8 cellular contexts compared by ENCODE assay signal in the genomic region with DNA sequence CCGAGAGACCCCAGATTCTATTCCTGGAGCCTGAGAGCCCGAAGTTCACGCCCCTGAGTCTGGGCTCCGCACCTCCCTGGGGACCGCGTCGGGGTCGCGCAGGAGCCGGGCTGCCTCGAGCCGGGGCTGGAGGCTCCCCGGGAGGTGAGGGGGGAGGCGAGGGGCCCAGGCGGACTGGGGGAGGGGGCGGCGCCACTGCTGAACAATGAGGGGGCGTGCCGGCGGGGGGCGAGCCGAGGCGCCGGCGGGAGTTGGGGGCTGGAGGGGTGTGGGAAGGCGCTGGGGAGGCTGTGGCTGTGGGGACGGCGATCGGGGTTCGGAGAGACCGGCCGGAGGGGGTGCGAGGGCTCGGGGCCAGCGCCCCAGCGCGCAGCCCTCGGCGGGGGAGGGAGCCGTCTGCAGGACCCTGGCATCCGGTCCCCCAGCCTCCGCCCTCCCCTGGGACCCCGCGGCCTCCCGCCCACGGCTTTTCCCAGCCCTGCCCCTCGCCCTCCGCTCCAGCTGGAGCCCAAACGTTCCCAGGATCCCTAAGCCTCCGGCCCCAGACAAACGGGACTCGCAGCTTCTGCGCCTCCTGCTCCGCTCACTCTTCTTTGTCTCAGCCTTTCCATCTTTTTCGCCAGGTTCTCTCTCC. TPM values are rescaled to one million over a fixed set of nuclear protein-coding genes. Genes with fewer than 3 reads are reported as not detected.
DNase-seq lines count a peak whose midpoint lies in the region; ATAC-seq and TF ChIP-seq lines count a peak whose summit lies in the region.

No MANE protein-coding gene starts in this region.

- peak; percentile 73 for DNase-seq in GM06990 (ENCODE audit: extremely low read depth, insufficient read length)
- peak; percentile 51 to 60 for DNase-seq in NCI-H1930 (lab: John Stamatoyannopoulos, UW)
- peak; percentile 39 for DNase-seq in activated naive CD8-positive, alpha-beta T cell treated with anti-CD3 and anti-CD28 coated beads for 36 hours
- peak; percentile 78 for DNase-seq in left cardiac atrium
- peak; percentile 71 for DNase-seq in retina
- DNase-seq in cortex of kidney (lab: John Stamatoyannopoulos, UW): no peak

- peaks cover 16% of the 10 kb centered on the region for H3K36me3 ChIP-seq in GM06990 (ENCODE audit: control insufficient read depth, insufficient read depth, low read length)

- peak overlapping the region; percentile 89 for H3K4me3 Mint-ChIP-seq in activated naive CD8-positive, alpha-beta T cell treated with anti-CD3 and anti-CD28 coated beads for 36 hours

- no peak for TF ChIP-seq CTCF in GM06990 (IDR thresholded peaks at IDR 0.05; ENCODE audit: insufficient read depth, low read length, poor library complexity, severe bottlenecking)

- peaks cover 34% of the 10 kb centered on the region for H3K4me1 Mint-ChIP-seq in activated naive CD8-positive, alpha-beta T cell treated with anti-CD3 and anti-CD28 coated beads for 36 hours

- H3K9me3 Mint-ChIP-seq in activated naive CD8-positive, alpha-beta T cell treated with anti-CD3 and anti-CD28 coated beads for 36 hours: no peaks in the 10 kb centered on the region

- peak overlapping the region; percentile 95 for H3K4me3 ChIP-seq in GM06990 (replicated peaks; ENCODE audit: low read depth, low read length)

- no peaks in the 10 kb centered on the region for H3K27me3 ChIP-seq in GM06990 (replicated peaks; ENCODE audit: control insufficient read depth, insufficient read depth, low read length)

- intact Hi-C loops in left cardiac atrium (cut with DNase I): no loop called here

- H3K27me3 Mint-ChIP-seq in activated naive CD8-positive, alpha-beta T cell treated with anti-CD3 and anti-CD28 coated beads for 36 hours: peaks cover 4% of the 10 kb centered on the region

- H3K27ac Mint-ChIP-seq in activated naive CD8-positive, alpha-beta T cell treated with anti-CD3 and anti-CD28 coated beads for 36 hours: peak overlapping the region; percentile 81

- H3K36me3 Mint-ChIP-seq in activated naive CD8-positive, alpha-beta T cell treated with anti-CD3 and anti-CD28 coated beads for 36 hours: peaks cover 8% of the 10 kb centered on the region

- ATAC-seq in left cardiac atrium: peak; percentile 2 to 13
- no peak for ATAC-seq in HG03039 (IDR thresholded peaks at IDR 0.05; ENCODE audit: unreplicated experiment)
- ATAC-seq in GM21717 (IDR thresholded peaks at IDR 0.05; ENCODE audit: unreplicated experiment): no peak

RNA-seq across cellular contexts. Expression of a gene that starts 0.9 kb away (rescaled TPM):
- 10 to 100 TPM; 29.1 to 40.0 TPM for total RNA-seq in activated naive CD8-positive, alpha-beta T cell treated with anti-CD3 and anti-CD28 coated beads for 36 hours
- total RNA-seq in left cardiac atrium: 10 to 100 TPM; 13.7 to 28.0 TPM

RNA-seq across cellular contexts. Expression of a gene that starts 6.7 kb away (rescaled TPM):
- total RNA-seq in activated naive CD8-positive, alpha-beta T cell treated with anti-CD3 and anti-CD28 coated beads for 36 hours: 10 to 100 TPM; 15.5 to 15.6 TPM
- total RNA-seq in left cardiac atrium: 100 to 1,000 TPM in 1 of 2 donors, 10 to 100 TPM in 1; 93.5 to 156 TPM

RNA-seq across cellular contexts. Expression of a gene that starts 22.2 kb away (rescaled TPM):
- total RNA-seq in activated naive CD8-positive, alpha-beta T cell treated with anti-CD3 and anti-CD28 coated beads for 36 hours: 10 to 100 TPM; 23.3 to 26.8 TPM
- 10 to 100 TPM; 21.3 to 25.1 TPM for total RNA-seq in left cardiac atrium

RNA-seq across cellular contexts. Expression of a gene that starts 22.4 kb away (rescaled TPM):
- 1,000 to 10,000 TPM; 3,164 to 3,181 TPM for total RNA-seq in activated naive CD8-positive, alpha-beta T cell treated with anti-CD3 and anti-CD28 coated beads for 36 hours
- total RNA-seq in left cardiac atrium: 1,000 to 10,000 TPM; 1,273 to 1,597 TPM

RNA-seq across cellular contexts. Expression of a gene that starts 22.5 kb away (rescaled TPM):
- 10 to 100 TPM; 43.6 to 44.0 TPM for total RNA-seq in activated naive CD8-positive, alpha-beta T cell treated with anti-CD3 and anti-CD28 coated beads for 36 hours
- total RNA-seq in left cardiac atrium: 10 to 100 TPM; 34.5 to 38.4 TPM

Comparison
In these comparisons a context has a peak if more than half of its experiments do, and no peak if none do; other contexts are left out.
1. ATAC-seq: peak in left cardiac atrium (2 of 2); none in HG03039 (single experiment) and GM21717 (single experiment).
2. RNA of a gene that starts 6.7 kb away (total RNA-seq): 93.5 to 156 TPM in left cardiac atrium; 15.5 to 15.6 TPM in activated naive CD8-positive, alpha-beta T cell treated with anti-CD3 and anti-CD28 coated beads for 36 hours; every median in the first group is over 4 times any median in the second.